Comparison of ENCODE assay signal across 28 cellular contexts in genomic region chr16:61684566-61684965, GRCh38.
"Had no signal": no experiment of that assay in that cellular context is flagged by ENCODE, and none has a peak within 500 bp of the region (broad histone marks: within the 10 kb centered on the region; RNA-seq: fewer than 3 reads in every experiment).

No MANE protein-coding gene starts in this region.

- H3K27me3 Mint-ChIP-seq: dendritic cell treated with granulocyte-macrophage colony-stimulating factor and Interleukin-4, amounts not matched to agents 40 ng/mL and 50 ng/mL, for 4 days; naive thymus-derived CD4-positive, alpha-beta T cell; stimulated activated memory B cell treated with anti-CD40 and anti-IgM and Interleukin-4, amounts not matched to agents 10 μg/mL and 1 μg/mL and 100 μg/mL, for 72 hours had no signal

- H3K4me2 ChIP-seq: smooth muscle cell had no signal

- H3K4me1 Mint-ChIP-seq: naive thymus-derived CD4-positive, alpha-beta T cell; stimulated activated memory B cell treated with anti-CD40 and anti-IgM and Interleukin-4, amounts not matched to agents 10 μg/mL and 1 μg/mL and 100 μg/mL, for 72 hours had no signal

- H3K36me3 ChIP-seq: colonic mucosa, gastrocnemius medialis, left lung, prostate gland, right atrium auricular region, tibial artery had no signal

- H3K27me3 ChIP-seq: colonic mucosa, gastrocnemius medialis, left lung, right atrium auricular region, testis, tibial artery had no signal

- H3K4me3 Mint-ChIP-seq: dendritic cell treated with granulocyte-macrophage colony-stimulating factor and Interleukin-4, amounts not matched to agents 40 ng/mL and 50 ng/mL, for 4 days; endodermal cell; mesothelial cell of epicardium; naive thymus-derived CD4-positive, alpha-beta T cell; nephron progenitor cell; stimulated activated memory B cell treated with anti-CD40 and anti-IgM and Interleukin-4, amounts not matched to agents 10 μg/mL and 1 μg/mL and 100 μg/mL, for 72 hours; type B pancreatic cell had no signal

- H3K27ac ChIP-seq: colonic mucosa, epithelial cell of prostate, gastrocnemius medialis, left lung, prostate gland, right atrium auricular region, testis, tibial artery had no signal

- H3K9me3 ChIP-seq: colonic mucosa, gastrocnemius medialis, left lung, mucosa of descending colon, prostate gland, right atrium auricular region, testis, tibial artery had no signal

- H3K36me3 Mint-ChIP-seq: mesothelial cell of epicardium; naive thymus-derived CD4-positive, alpha-beta T cell; stimulated activated memory B cell treated with anti-CD40 and anti-IgM and Interleukin-4, amounts not matched to agents 10 μg/mL and 1 μg/mL and 100 μg/mL, for 72 hours; type B pancreatic cell had no signal

- DNase-seq: colonic mucosa; effector CD8-positive, alpha-beta T cell; endodermal cell; foreskin fibroblast; gastrocnemius medialis; head of caudate nucleus; kidney; left lung; mesenchymal stem cell; mucosa of descending colon; naive thymus-derived CD4-positive, alpha-beta T cell; nephron progenitor cell; nucleus accumbens; stimulated activated CD4-positive, alpha-beta T cell treated with anti-CD3 and anti-CD28 coated beads, Interleukin-12 subunit alpha, Interleukin-12 subunit beta, amount 100 ng/mL, for 4 hours; stimulated activated CD4-positive, alpha-beta T cell treated with anti-CD3 and anti-CD28 coated beads, Interleukin-1b, Interleukin-23, amount 100 ng/mL, for 48 hours; stimulated activated CD4-positive, alpha-beta T cell treated with anti-CD3 and anti-CD28 coated beads, Interleukin-4, amount 100 ng/mL, for 1 hour; stimulated activated naive CD8-positive, alpha-beta T cell treated with anti-CD3 and anti-CD28 coated beads, Interleukin-15, Interleukin-2, amounts not matched to agents 100 U/mL and 50 U/mL, for 24 hours; substantia nigra; testis; tibial artery had no signal

- H3K4me3 ChIP-seq: colonic mucosa, gastrocnemius medialis, left lung, mucosa of descending colon, prostate gland, right atrium auricular region, smooth muscle cell, testis, tibial artery had no signal

- H3K4me1 ChIP-seq: colonic mucosa, gastrocnemius medialis, left lung, prostate gland, right atrium auricular region, testis, tibial artery had no signal

- H3K27ac Mint-ChIP-seq: dendritic cell treated with granulocyte-macrophage colony-stimulating factor and Interleukin-4, amounts not matched to agents 40 ng/mL and 50 ng/mL, for 4 days; endodermal cell; naive thymus-derived CD4-positive, alpha-beta T cell; nephron progenitor cell; stimulated activated memory B cell treated with anti-CD40 and anti-IgM and Interleukin-4, amounts not matched to agents 10 μg/mL and 1 μg/mL and 100 μg/mL, for 72 hours; type B pancreatic cell had no signal

- H3K9me3 Mint-ChIP-seq: dendritic cell treated with granulocyte-macrophage colony-stimulating factor and Interleukin-4, amounts not matched to agents 40 ng/mL and 50 ng/mL, for 4 days; endodermal cell; mesothelial cell of epicardium; nephron progenitor cell; type B pancreatic cell had no signal
